In genomic region chr2:214628091-214628490, GRCh38 we compare ENCODE assay signal across 20 cellular contexts.
"Had no signal": no experiment of that assay in that cellular context is flagged by ENCODE, and none has a peak within 500 bp of the region (broad histone marks: within the 10 kb centered on the region; RNA-seq: fewer than 3 reads in every experiment).

No MANE protein-coding gene starts in this region.

- H3K27ac ChIP-seq: dorsolateral prefrontal cortex, left lung, thoracic aorta, upper lobe of right lung had no signal

- H3K4me1 ChIP-seq: left lung, upper lobe of right lung had no signal

- FAIRE-seq: frontal cortex had no signal

- H3K9me3 ChIP-seq: left lung, thoracic aorta, upper lobe of right lung had no signal

- H3K4me3 ChIP-seq: dorsolateral prefrontal cortex, left lung, thoracic aorta, upper lobe of right lung had no signal

- H3K36me3 ChIP-seq: left lung, thoracic aorta, upper lobe of right lung had no signal

- H3K27me3 ChIP-seq: dorsolateral prefrontal cortex, left lung, upper lobe of right lung had no signal

- DNase-seq: activated CD4-positive, alpha-beta T cell treated with anti-CD3 and anti-CD28 coated beads, Interleukin-2, amount 50 U/mL, for 1 hour; activated CD8-positive, alpha-beta memory T cell treated with anti-CD3 and anti-CD28 coated beads for 24 hours; activated CD8-positive, alpha-beta memory T cell treated with anti-CD3 and anti-CD28 coated beads, Interleukin-2, amount 50 U/mL, for 48 hours; activated effector memory CD4-positive, alpha-beta T cell treated with anti-CD3 and anti-CD28 coated beads, Interleukin-2, amount 50 U/mL, for 16 hours; activated naive CD4-positive, alpha-beta T cell treated with anti-CD3 and anti-CD28 coated beads, Interleukin-2, amount 50 U/mL, for 16 hours; activated T-cell treated with anti-CD3 and anti-CD28 coated beads, Interleukin-2, amount 50 U/mL, for 48 hours; aorta; dorsolateral prefrontal cortex; head of caudate nucleus; left lung; nephron progenitor cell; nucleus accumbens; posterior cingulate gyrus; retina; stimulated activated naive B cell treated with anti-CD40 and anti-IgM and Interleukin-4, amounts not matched to agents 10 μg/mL and 1 μg/mL and 100 μg/mL, for 72 hours; T1000; upper lobe of right lung had no signal

- ATAC-seq: activated CD4-positive, CD25-positive, alpha-beta regulatory T cell treated with anti-CD3 and anti-CD28 coated beads, Interleukin-2, amount 50 U/mL, for 24 hours; left lung; stimulated activated naive B cell treated with anti-CD40 and anti-IgM and Interleukin-4, amounts not matched to agents 10 μg/mL and 1 μg/mL and 100 μg/mL, for 72 hours; upper lobe of right lung had no signal
